In genomic region chr7:4815121-4815520, GRCh38 we compare ENCODE assay signal across 21 cellular contexts. TPM values are rescaled to one million over a fixed set of nuclear protein-coding genes. Genes with fewer than 3 reads are reported as not detected.
DNase-seq lines count a peak whose midpoint lies in the region; ATAC-seq and TF ChIP-seq lines count a peak whose summit lies in the region.
"Had no signal": no experiment of that assay in that cellular context is flagged by ENCODE, and none has a peak within 500 bp of the region (broad histone marks: within the 10 kb centered on the region; RNA-seq: fewer than 3 reads in every experiment).

No MANE protein-coding gene starts in this region.

- no peak for TF ChIP-seq CTCF in spleen (IDR thresholded peaks at IDR 0.05 in 8 of 11, conservative IDR thresholded peaks at IDR 0.05 in 3 of 11)

- peak overlapping the region; percentile 97 for H3K4me2 ChIP-seq in BLaER1
- H3K4me2 ChIP-seq: A549, GM23338 had no signal

- H3K4me1 ChIP-seq in BLaER1 (peaks cover 100% of the 10 kb centered on the region), spleen (peaks cover 0 to 6% (median under 1%) of the 10 kb centered on the region in 6 donors)
- H3K4me1 ChIP-seq: A549 had no signal

- ATAC-seq in HG03442 (IDR thresholded peaks at IDR 0.05; ENCODE audit: unreplicated experiment): no peak
- ATAC-seq: A549 had no signal

- WGBS in spleen, 5 donors: 95 to 99% (median 96%) methylated on average over 7 to 14 of the region's 14 CpGs

- H3K4me3 ChIP-seq in BLaER1 (no peak overlapping the region), H7 (ENCODE audit: insufficient read depth, low read depth, low read length) (no peak overlapping the region), spleen (no peak overlapping the region)
- H3K4me3 ChIP-seq: A549, GM12878, GM23338 had no signal

- H3K27ac ChIP-seq in BLaER1 (peak overlapping the region; percentile 82), spleen (no peak overlapping the region)
- H3K27ac ChIP-seq: A549 had no signal

- no peak for TF ChIP-seq POLR2A in spleen (IDR thresholded peaks at IDR 0.05)

- intact Hi-C loops in spleen (cut with DNase I; ENCODE audit: low total_unique reads): no loop called here

- no peak overlapping the region; the same call in 1 of the 2 replicates for H3K9ac ChIP-seq in BLaER1

- DNase-seq in H7: peak; percentile 49
- peak; percentile 10 for DNase-seq in iPS-NIHi11 (ENCODE audit: low spot score)
- DNase-seq in spleen: peak; percentile 56
- DNase-seq in NCI-H1105 (lab: John Stamatoyannopoulos, UW): no peak
- DNase-seq in middle frontal gyrus (ENCODE audit: extremely low spot score, low spot score): no peak
- DNase-seq: 8988T; ACHN; AML-193; CD4-positive, alpha-beta T cell; CD8-positive, alpha-beta memory T cell; DMS 273 treated with DMSO at 0.1 percent for 48 hours; DMS79; EL; GDM1; HCEC 1CT had no signal

- H3K27me3 ChIP-seq in BLaER1 (no peaks in the 10 kb centered on the region), H7 (ENCODE audit: control insufficient read depth, insufficient read depth, low read length) (no peaks in the 10 kb centered on the region), spleen (replicated peaks in 1 of 7) (peaks cover 0 to 84% (median 14%) of the 10 kb centered on the region in 7 donors)

- H3K9me3 ChIP-seq in BLaER1 (no peaks in the 10 kb centered on the region; the same call in 1 of the 2 replicates), spleen (peaks cover 0 to 4% (median 0%) of the 10 kb centered on the region in 8 donors)
- H3K9me3 ChIP-seq: A549 had no signal

- H3K36me3 ChIP-seq in BLaER1: no peaks in the 10 kb centered on the region; the same call in 1 of the 2 replicates
- no peaks in the 10 kb centered on the region; the same call in 1 of the 2 replicates for H3K36me3 ChIP-seq in H7 (replicated peaks; ENCODE audit: control insufficient read depth, insufficient read depth, low read length)
- H3K36me3 ChIP-seq in spleen: no peaks in the 10 kb centered on the region

- H4K20me1 ChIP-seq in BLaER1: no peaks in the 10 kb centered on the region

RNA-seq across cellular contexts. Expression of gene AP5Z1, which starts 39.7 kb away (rescaled TPM):
- 22.4 and 25.6 TPM in 2 replicates for total RNA-seq in H7 (2014; rRNA removed; shearing (Covaris generic))
- total RNA-seq in spleen: 10 to 100 TPM; 39.3 to 72.7 (median 62.8) TPM
- 100 to 1,000 TPM in 2 of 3 donors, 10 to 100 TPM in 1; 62.9 to 156 (median 139) TPM for polyA plus RNA-seq in spleen

RNA-seq across cellular contexts. Expression of gene PAPOLB, which starts 46.7 kb away (rescaled TPM):
- total RNA-seq in H7 (2014; rRNA removed; shearing (Covaris generic)): 0.14 TPM in 1 of 2 replicates, not detected in the other
- under 1 TPM in 3 of 7 donors, not detected in 4; 0.15 to 0.34 (median 0.26) TPM for total RNA-seq in spleen
- polyA plus RNA-seq in spleen: not detected
- total RNA-seq: CD4-positive, alpha-beta T cell; CD8-positive, alpha-beta memory T cell; GM12878 had no signal
- polyA plus RNA-seq: A549; CD14-positive monocyte; CD8-positive, alpha-beta memory T cell had no signal

Comparison
In these comparisons a context has a peak if more than half of its experiments do, and no peak if none do; other contexts are left out.
1. DNase-seq: peak in H7 (single experiment), iPS-NIHi11 (single experiment) and spleen (single experiment); none in NCI-H1105 (single experiment) and middle frontal gyrus (single experiment).